Comparison of ENCODE assay signal across 11 cellular contexts in the genomic region with DNA sequence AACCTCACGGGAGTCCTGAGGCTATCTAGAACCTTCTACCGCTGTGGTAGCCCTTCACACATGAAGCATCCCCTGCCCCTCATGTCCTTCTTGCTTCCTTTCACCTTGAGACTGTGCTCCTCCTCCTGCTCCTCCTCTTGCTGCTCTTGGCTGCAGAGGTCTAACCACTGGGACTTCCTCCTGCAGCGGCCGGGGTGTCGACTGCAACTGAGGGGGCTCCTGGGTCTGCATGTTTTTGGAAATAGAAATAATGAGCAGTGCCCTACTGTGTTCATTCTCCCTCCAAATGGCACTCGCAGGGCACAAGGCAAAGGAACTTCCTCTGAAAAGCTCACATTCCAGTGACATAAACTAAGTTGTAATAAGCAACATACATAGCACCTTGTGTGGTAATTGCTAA. TPM values are rescaled to one million over a fixed set of nuclear protein-coding genes. Genes with fewer than 3 reads are reported as not detected.
"Had no signal": no experiment of that assay in that cellular context is flagged by ENCODE, and none has a peak within 500 bp of the region (broad histone marks: within the 10 kb centered on the region; RNA-seq: fewer than 3 reads in every experiment).

No MANE protein-coding gene starts in this region.

- FAIRE-seq: HTR-8/SVneo had no signal

- ATAC-seq: GM23338, HCT116 had no signal

- H3K4me3 ChIP-seq: GM23338, HAP-1 had no signal

- H3K4me2 ChIP-seq: GM23338 had no signal

- DNase-seq: H7, HFFc6, Karpas-422, KG1 had no signal

- H3K4me1 ChIP-seq: HAP-1 had no signal

- H3K9me3 ChIP-seq: HAP-1 had no signal

- H3K36me3 ChIP-seq: HAP-1 had no signal

RNA-seq across cellular contexts. Expression of gene PIWIL3, which starts 14.8 kb away (rescaled TPM):
- total RNA-seq: H4, HFFc6, HT-29 had no signal
- polyA plus RNA-seq: IgD-negative memory B cell had no signal

RNA-seq across cellular contexts. Expression of gene SGSM1, which starts 46.2 kb away (rescaled TPM):
- total RNA-seq: HFFc6 had no signal
